10 cellular contexts compared by ENCODE assay signal in genomic region chr2:16625759-16626158, GRCh38. TPM values are rescaled to one million over a fixed set of nuclear protein-coding genes. Genes with fewer than 3 reads are reported as not detected.
DNase-seq lines count a peak whose midpoint lies in the region; ATAC-seq, FAIRE-seq and TF ChIP-seq lines count a peak whose summit lies in the region.
"Had no signal": no experiment of that assay in that cellular context is flagged by ENCODE, and none has a peak within 500 bp of the region (broad histone marks: within the 10 kb centered on the region; RNA-seq: fewer than 3 reads in every experiment).

No MANE protein-coding gene starts in this region.

- no peaks in the 10 kb centered on the region for H3K9me2 ChIP-seq in DOHH2 (replicated peaks; ENCODE audit: control insufficient read depth, low read length)

- TF ChIP-seq POLR2A in H54 (IDR thresholded peaks at IDR 0.05; ENCODE audit: low read depth, low read length), result no peak

- H3K79me2 ChIP-seq in DOHH2 (ENCODE audit: control insufficient read depth, low read length), result peaks cover 45% of the 10 kb centered on the region

- H3K36me3 ChIP-seq in DOHH2 (ENCODE audit: control insufficient read depth, low read length) (peaks cover 53% of the 10 kb centered on the region), mesenchymal stem cell (ENCODE audit: control insufficient read depth in 1 of 2, insufficient read depth in 2 of 2, low read depth in 1 of 2, low read length in 2 of 2) (peaks cover 9 to 16% of the 10 kb centered on the region in 2 experiments)

- no peaks in the 10 kb centered on the region for H4K20me1 ChIP-seq in DOHH2 (ENCODE audit: control insufficient read depth, insufficient read depth, low read depth, low read length)

- no peak for FAIRE-seq in H54 (lab: Jason Lieb, UNC)

- H3K27me3 ChIP-seq in DOHH2 (ENCODE audit: control insufficient read depth, low read length) (no peaks in the 10 kb centered on the region), mesenchymal stem cell (ENCODE audit: control insufficient read depth in 1 of 2, insufficient read depth in 1 of 2, low read length in 2 of 2) (peaks cover 0 to 2% of the 10 kb centered on the region in 2 experiments)

- H3K4ac ChIP-seq in mesenchymal stem cell (ENCODE audit: low read depth in 1 of 2, low read length in 2 of 2), result peak overlapping the region; percentile 42 to 89

- H2AFZ ChIP-seq in mesenchymal stem cell (ENCODE audit: low read depth, low read length), result no peak overlapping the region

- H3K4me2 ChIP-seq in DOHH2 (ENCODE audit: low read length) (peak overlapping the region; percentile 97), mesenchymal stem cell (ENCODE audit: low read length, poor library complexity, severe bottlenecking) (no peak overlapping the region)

- no peak overlapping the region for H3K23ac ChIP-seq in mesenchymal stem cell (ENCODE audit: low read length in 2 of 2)

- H2BK12ac ChIP-seq in mesenchymal stem cell (ENCODE audit: low read length in 2 of 2), result peak overlapping the region; percentile 79 to 94

- TF ChIP-seq CTCF in DOHH2 (IDR thresholded peaks at IDR 0.05; ENCODE audit: low read depth, low read length, poor library complexity, severe bottlenecking), result no peak

- no peaks in the 10 kb centered on the region for H3K9me3 ChIP-seq in DOHH2 (ENCODE audit: control insufficient read depth, insufficient read depth, low read length)
- no peaks in the 10 kb centered on the region for H3K9me3 ChIP-seq in mesenchymal stem cell (ENCODE audit: control insufficient read depth, low read length)

- peak overlapping the region; percentile 98 for H4K8ac ChIP-seq in mesenchymal stem cell (ENCODE audit: low read length)

- peak overlapping the region; percentile 100 for H2AK5ac ChIP-seq in mesenchymal stem cell (ENCODE audit: low read length, severe bottlenecking)

- H3K4me1 ChIP-seq in DOHH2 (ENCODE audit: control insufficient read depth, low read length), result peaks cover 95% of the 10 kb centered on the region
- H3K4me1 ChIP-seq in mesenchymal stem cell (ENCODE audit: control insufficient read depth, insufficient read depth, low read depth, low read length), result peaks cover 38% of the 10 kb centered on the region

- H3K9ac ChIP-seq in mesenchymal stem cell (ENCODE audit: low read length), result no peak overlapping the region

- H2BK15ac ChIP-seq in mesenchymal stem cell (ENCODE audit: low read depth, poor library complexity, severe bottlenecking), result peak overlapping the region; percentile 85

- H3K4me3 ChIP-seq in DOHH2 (ENCODE audit: low read length) (peak overlapping the region; percentile 80), mesenchymal stem cell (ENCODE audit: insufficient read depth in 1 of 2, low read depth in 1 of 2, low read length in 2 of 2) (peak overlapping the region in 1 of 2 experiments; percentile 27)

- no peak overlapping the region for H3K14ac ChIP-seq in mesenchymal stem cell (ENCODE audit: low read length in 2 of 2)

- ATAC-seq in GM21529 (IDR thresholded peaks at IDR 0.05; ENCODE audit: unreplicated experiment) (peak; percentile 69), HG03575 (IDR thresholded peaks at IDR 0.05; ENCODE audit: extremely low read depth, insufficient number of reproducible peaks, low FRiP score, unreplicated experiment) (peak; percentile 68)

- peaks cover 34% of the 10 kb centered on the region for H3F3A ChIP-seq in DOHH2 (ENCODE audit: control insufficient read depth, insufficient read depth)

- 83% methylated on average over 2 of the region's 2 CpGs for WGBS in mesenchymal stem cell

- peak overlapping the region; percentile 98 for H3K27ac ChIP-seq in DOHH2 (ENCODE audit: low read depth, low read length)
- H3K27ac ChIP-seq in mesenchymal stem cell (ENCODE audit: low read length, poor library complexity, severe bottlenecking), result peak overlapping the region; percentile 98

- H2BK120ac ChIP-seq in mesenchymal stem cell (ENCODE audit: low read depth, low read length), result peak overlapping the region; percentile 98

- peaks cover 8% of the 10 kb centered on the region for H3K79me1 ChIP-seq in mesenchymal stem cell (replicated peaks; ENCODE audit: low read length, poor library complexity, severe bottlenecking)

- H2BK5ac ChIP-seq in mesenchymal stem cell (ENCODE audit: low read depth, low read length, poor library complexity, severe bottlenecking), result peak overlapping the region; percentile 85

- peak overlapping the region; percentile 86 to 92 for H3K18ac ChIP-seq in mesenchymal stem cell (ENCODE audit: low read depth in 1 of 2, low read length in 2 of 2)

- peak overlapping the region; percentile 97 for H4K91ac ChIP-seq in mesenchymal stem cell (ENCODE audit: low read length)

- no peak for DNase-seq in mesenchymal stem cell
- DNase-seq in GDM1 (lab: John Stamatoyannopoulos, UW), result no peak
- DNase-seq in H54 (ENCODE audit: insufficient read length, low spot score), result no peak
- no peak for DNase-seq in NCI-H345 (lab: John Stamatoyannopoulos, UW)
- no peak for DNase-seq in activated CD4-positive, alpha-beta T cell treated with anti-CD3 and anti-CD28 coated beads for 48 hours
- DNase-seq: activated CD4-positive, alpha-beta T cell treated with anti-CD3 and anti-CD28 coated beads, Interleukin-2, amount 50 U/mL, for 4 hours; retina had no signal

RNA-seq across cellular contexts. Expression of gene CYRIA, which starts 39.9 kb away (rescaled TPM):
- polyA plus RNA-seq in mesenchymal stem cell (2013, experiment 1 of 2), result 12.5 TPM
- polyA plus RNA-seq in mesenchymal stem cell (2013, experiment 2 of 2), result 14.3 TPM
